In genomic region chr4:26344901-26345300, GRCh38 we compare ENCODE assay signal across 20 cellular contexts.
"Had no signal": no experiment of that assay in that cellular context is flagged by ENCODE, and none has a peak within 500 bp of the region (broad histone marks: within the 10 kb centered on the region; RNA-seq: fewer than 3 reads in every experiment).

No MANE protein-coding gene starts in this region.

- H3K36me3 ChIP-seq: lower lobe of right lung, neural progenitor cell, sigmoid colon, spleen, thyroid gland had no signal

- H3K9me3 ChIP-seq: lower lobe of right lung, sigmoid colon, spleen, thyroid gland had no signal

- H3K4me3 ChIP-seq: lower lobe of right lung, neural progenitor cell, sigmoid colon, thyroid gland had no signal

- H3K27ac ChIP-seq: foreskin keratinocyte, lower lobe of right lung, neural progenitor cell, thyroid gland had no signal

- ATAC-seq: activated T-cell treated with anti-CD3 and anti-CD28 coated beads, Interleukin-2, amount 50 U/mL, for 4 hours; foreskin keratinocyte; lower lobe of right lung had no signal

- H3K27me3 ChIP-seq: foreskin keratinocyte, neural progenitor cell, sigmoid colon, spleen, thyroid gland had no signal

- H2AFZ ChIP-seq: neural progenitor cell had no signal

- H3K9ac ChIP-seq: neural progenitor cell had no signal

- DNase-seq: activated CD4-positive, alpha-beta T cell treated with anti-CD3 and anti-CD28 coated beads for 4 hours; activated CD4-positive, alpha-beta T cell treated with anti-CD3 and anti-CD28 coated beads, Interleukin-2, amount 50 U/mL, for 48 hours; activated CD4-positive, CD25-positive, alpha-beta regulatory T cell; activated CD8-positive, alpha-beta memory T cell treated with anti-CD3 and anti-CD28 coated beads, Interleukin-2, amount 50 U/mL, for 48 hours; activated naive CD4-positive, alpha-beta T cell; activated naive CD8-positive, alpha-beta T cell treated with anti-CD3 and anti-CD28 coated beads, Interleukin-2, amount 10 ng/mL, durations not matched to agents 7 days and 5 days; activated T-cell treated with anti-CD3 and anti-CD28 coated beads, Interleukin-2, amount 50 U/mL, for 4 hours; amniotic stem cell; cerebellar nuclear complex; cortex of kidney; effector CD4-positive, alpha-beta T cell; foreskin keratinocyte; lower lobe of right lung; naive thymus-derived CD4-positive, alpha-beta T cell; sigmoid colon; spleen; stimulated activated CD4-positive, alpha-beta T cell treated with anti-CD3 and anti-CD28 coated beads, Interleukin-4, amount 100 ng/mL, for 24 hours; stimulated activated naive CD4-positive, alpha-beta T cell treated with Interleukin-2 at 50 U/mL for 16 hours; thyroid gland had no signal
